ENCODE assay signal across 25 cellular contexts in genomic region chr17:65297384-65297783, GRCh38.
DNase-seq lines count a peak whose midpoint lies in the region; ATAC-seq and TF ChIP-seq lines count a peak whose summit lies in the region.
"Had no signal": no experiment of that assay in that cellular context is flagged by ENCODE, and none has a peak within 500 bp of the region (broad histone marks: within the 10 kb centered on the region; RNA-seq: fewer than 3 reads in every experiment).

No MANE protein-coding gene starts in this region.

- WGBS in mesodermal cell (ENCODE audit: insufficient coverage in 2 of 2), 2 experiments: no CpG with 5 or more reads among the region's 2 CpGs
- WGBS in tibial nerve, 2 donors: 64% methylated on average over 2 of the region's 2 CpGs

- H3K4me1 Mint-ChIP-seq in stimulated activated effector memory CD8-positive, alpha-beta T cell treated with anti-CD3 and anti-CD28 coated beads, Interleukin-12 subunit alpha, Interleukin-12 subunit beta, amount 100 ng/mL, for 72 hours: peaks cover 8% of the 10 kb centered on the region
- H3K4me1 Mint-ChIP-seq: B cell had no signal

- peak; percentile 32 for DNase-seq in EL
- peak; percentile 26 for DNase-seq in M059J (ENCODE audit: low read depth)
- peak; percentile 62 for DNase-seq in choroid plexus epithelial cell (ENCODE audit: low read depth)
- DNase-seq in tibial nerve (ENCODE audit: low spot score in 2 of 2): no peak
- no peak for DNase-seq in stimulated activated effector memory CD8-positive, alpha-beta T cell treated with anti-CD3 and anti-CD28 coated beads, Interleukin-12 subunit alpha, Interleukin-12 subunit beta, amount 100 ng/mL, for 72 hours (ENCODE audit: low spot score in 2 of 2)
- DNase-seq: activated CD8-positive, alpha-beta T cell treated with anti-CD3 and anti-CD28 coated beads, Interleukin-2, amount 10 ng/mL, durations not matched to agents 7 days and 5 days; activated naive CD8-positive, alpha-beta T cell treated with anti-CD3 and anti-CD28 coated beads, Interleukin-2, amount 50 U/mL, for 24 hours; GDM1; KG1; NCI-H1436 treated with DMSO at 0.1 percent for 48 hours; NCI-H345; stimulated activated CD4-positive, alpha-beta T cell treated with anti-CD3 and anti-CD28 coated beads, Interleukin-12 subunit alpha, Interleukin-12 subunit beta, amount 100 ng/mL, for 4 hours; T-helper 1 cell; tibial artery had no signal

- TF ChIP-seq EP300 in tibial nerve (IDR thresholded peaks at IDR 0.05): no peak

- H3K36me3 ChIP-seq in mesodermal cell (ENCODE audit: control insufficient read depth, insufficient read depth, low read length) (no peaks in the 10 kb centered on the region), tibial nerve (no peaks in the 10 kb centered on the region)
- H3K36me3 ChIP-seq: tibial artery had no signal

- H3K4me1 ChIP-seq in mesodermal cell (ENCODE audit: control insufficient read depth, insufficient read depth, low read length, poor library complexity, severe bottlenecking) (peaks cover 17% of the 10 kb centered on the region), tibial nerve (peaks cover 0 to 6% (median 0%) of the 10 kb centered on the region in 4 donors)

- H3K27ac Mint-ChIP-seq in stimulated activated effector memory CD8-positive, alpha-beta T cell treated with anti-CD3 and anti-CD28 coated beads, Interleukin-12 subunit alpha, Interleukin-12 subunit beta, amount 100 ng/mL, for 72 hours: no peak overlapping the region
- H3K27ac Mint-ChIP-seq: activated CD8-positive, alpha-beta T cell treated with anti-CD3 and anti-CD28 coated beads, Interleukin-2, amount 10 ng/mL, durations not matched to agents 7 days and 5 days; activated naive CD8-positive, alpha-beta T cell treated with anti-CD3 and anti-CD28 coated beads, Interleukin-2, amount 50 U/mL, for 24 hours; activated T-helper 1 cell treated with anti-CD3 and anti-CD28 coated beads, Interleukin-12 subunit alpha, Interleukin-12 subunit beta, Interleukin-2, Interleukin-4 antibody, amounts not matched to agents 30 ng/mL and 10 ng/mL and 1 ng/mL, durations not matched to agents 14 hours and 24 hours and 36 hours; B cell; GM23338; natural killer cell treated with Interleukin-12 subunit alpha and Interleukin-12 subunit beta and Interleukin-15 and Interleukin-18, amount 100 ng/mL, for 72 hours; WTC11 had no signal

- no peak overlapping the region for H3K4me3 Mint-ChIP-seq in stimulated activated effector memory CD8-positive, alpha-beta T cell treated with anti-CD3 and anti-CD28 coated beads, Interleukin-12 subunit alpha, Interleukin-12 subunit beta, amount 100 ng/mL, for 72 hours
- H3K4me3 Mint-ChIP-seq: activated CD8-positive, alpha-beta T cell treated with anti-CD3 and anti-CD28 coated beads, Interleukin-2, amount 10 ng/mL, durations not matched to agents 7 days and 5 days; activated naive CD8-positive, alpha-beta T cell treated with anti-CD3 and anti-CD28 coated beads, Interleukin-2, amount 50 U/mL, for 24 hours; activated T-helper 1 cell treated with anti-CD3 and anti-CD28 coated beads, Interleukin-12 subunit alpha, Interleukin-12 subunit beta, Interleukin-2, Interleukin-4 antibody, amounts not matched to agents 30 ng/mL and 10 ng/mL and 1 ng/mL, durations not matched to agents 14 hours and 24 hours and 36 hours; B cell; GM23338; natural killer cell treated with Interleukin-12 subunit alpha and Interleukin-12 subunit beta and Interleukin-15 and Interleukin-18, amount 100 ng/mL, for 72 hours; WTC11 had no signal

- H3K9me3 ChIP-seq in mesodermal cell (ENCODE audit: control insufficient read depth, low read length) (peaks cover 11% of the 10 kb centered on the region), tibial nerve (no peaks in the 10 kb centered on the region)
- H3K9me3 ChIP-seq: tibial artery had no signal

- no peak overlapping the region for H3K4me3 ChIP-seq in choroid plexus epithelial cell (ENCODE audit: low read depth, low read length)
- H3K4me3 ChIP-seq in mesodermal cell (ENCODE audit: extremely low read depth, insufficient read depth, low read length, poor library complexity, severe bottlenecking): no peak overlapping the region
- H3K4me3 ChIP-seq in tibial nerve: no peak overlapping the region
- H3K4me3 ChIP-seq: GM23338, lung, tibial artery had no signal

- no peaks in the 10 kb centered on the region for H3K9me3 Mint-ChIP-seq in stimulated activated effector memory CD8-positive, alpha-beta T cell treated with anti-CD3 and anti-CD28 coated beads, Interleukin-12 subunit alpha, Interleukin-12 subunit beta, amount 100 ng/mL, for 72 hours
- H3K9me3 Mint-ChIP-seq: activated naive CD8-positive, alpha-beta T cell treated with anti-CD3 and anti-CD28 coated beads, Interleukin-2, amount 50 U/mL, for 24 hours; activated T-helper 1 cell treated with anti-CD3 and anti-CD28 coated beads, Interleukin-12 subunit alpha, Interleukin-12 subunit beta, Interleukin-2, Interleukin-4 antibody, amounts not matched to agents 30 ng/mL and 10 ng/mL and 1 ng/mL, durations not matched to agents 14 hours and 24 hours and 36 hours; natural killer cell treated with Interleukin-12 subunit alpha and Interleukin-12 subunit beta and Interleukin-15 and Interleukin-18, amount 100 ng/mL, for 72 hours had no signal

- ATAC-seq in HG03196 (IDR thresholded peaks at IDR 0.05; ENCODE audit: unreplicated experiment) (no peak), GM19023 (IDR thresholded peaks at IDR 0.05; ENCODE audit: unreplicated experiment) (no peak)
- no peak for ATAC-seq in stimulated activated effector memory CD8-positive, alpha-beta T cell treated with anti-CD3 and anti-CD28 coated beads, Interleukin-12 subunit alpha, Interleukin-12 subunit beta, amount 100 ng/mL, for 72 hours
- ATAC-seq: activated CD8-positive, alpha-beta T cell treated with anti-CD3 and anti-CD28 coated beads, Interleukin-2, amount 10 ng/mL, durations not matched to agents 7 days and 5 days; activated naive CD8-positive, alpha-beta T cell treated with anti-CD3 and anti-CD28 coated beads, Interleukin-2, amount 50 U/mL, for 24 hours; GM23338; natural killer cell treated with Interleukin-12 subunit alpha and Interleukin-12 subunit beta and Interleukin-15 and Interleukin-18, amount 100 ng/mL, for 72 hours; Right ventricle myocardium inferior; WTC11 had no signal

- H3K27me3 ChIP-seq in tibial nerve: no peaks in the 10 kb centered on the region
- H3K27me3 ChIP-seq: tibial artery had no signal

- no peak for TF ChIP-seq POLR2A in tibial nerve (IDR thresholded peaks at IDR 0.05)

- H3K36me3 Mint-ChIP-seq in stimulated activated effector memory CD8-positive, alpha-beta T cell treated with anti-CD3 and anti-CD28 coated beads, Interleukin-12 subunit alpha, Interleukin-12 subunit beta, amount 100 ng/mL, for 72 hours: no peaks in the 10 kb centered on the region
- H3K36me3 Mint-ChIP-seq: natural killer cell treated with Interleukin-12 subunit alpha and Interleukin-12 subunit beta and Interleukin-15 and Interleukin-18, amount 100 ng/mL, for 72 hours; WTC11 had no signal

- H3K27ac ChIP-seq in mesodermal cell (ENCODE audit: low read depth, low read length, severe bottlenecking) (peak overlapping the region; percentile 65), tibial nerve (no peak overlapping the region)
- H3K27ac ChIP-seq: HL-60, tibial artery had no signal

- no peak for TF ChIP-seq CTCF in choroid plexus epithelial cell (conservative IDR thresholded peaks at IDR 0.05; ENCODE audit: low read depth, low read length)
- no peak for TF ChIP-seq CTCF in tibial nerve (IDR thresholded peaks at IDR 0.05)

Comparison
In these comparisons a context has a peak if more than half of its experiments do, and no peak if none do; other contexts are left out.
1. DNase-seq: peak in EL (single experiment), M059J (single experiment) and choroid plexus epithelial cell (single experiment); none in tibial nerve (0 of 2) and stimulated activated effector memory CD8-positive, alpha-beta T cell treated with anti-CD3 and anti-CD28 coated beads, Interleukin-12 subunit alpha, Interleukin-12 subunit beta, amount 100 ng/mL, for 72 hours (0 of 2).